In the genomic region with DNA sequence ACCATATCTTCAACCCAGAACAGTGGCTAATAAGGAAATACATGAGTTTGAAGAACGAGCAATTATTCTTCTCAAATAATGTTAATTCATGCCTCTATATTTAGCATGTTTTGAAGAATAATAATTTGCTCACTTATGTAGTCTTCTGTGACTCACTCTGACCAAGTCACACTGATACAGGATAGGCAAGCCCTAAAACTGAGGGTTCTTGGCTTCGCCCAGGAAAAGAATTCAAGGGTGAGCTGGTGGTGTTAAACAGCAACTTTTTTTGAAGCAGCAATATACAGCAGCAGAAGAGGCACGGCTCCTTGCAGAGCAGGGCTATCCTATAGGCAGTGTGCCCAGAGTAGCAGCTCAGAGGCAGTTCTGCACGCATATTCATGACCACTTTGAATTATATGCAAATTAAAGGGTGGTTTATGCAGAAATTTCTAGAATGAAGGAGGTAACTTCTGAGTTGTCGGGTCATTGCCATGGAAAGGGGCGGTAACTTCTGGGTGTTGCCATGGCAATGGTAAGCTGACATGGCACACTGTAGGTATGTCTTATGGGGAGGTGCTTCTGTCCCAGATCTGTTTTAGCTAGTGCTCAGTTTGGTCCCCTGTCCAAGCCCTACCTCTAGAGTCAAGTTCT, we compare ENCODE assay signal across 1 cellular context.
TF ChIP-seq lines count a peak whose summit lies in the region.

No MANE protein-coding gene starts in this region.

TF ChIP-seq in IMR-90, 13 proteins besides CTCF, POLR2A, EP300 and RAD21 (continued from another document):
- TF ChIP-seq, protein P1, sequence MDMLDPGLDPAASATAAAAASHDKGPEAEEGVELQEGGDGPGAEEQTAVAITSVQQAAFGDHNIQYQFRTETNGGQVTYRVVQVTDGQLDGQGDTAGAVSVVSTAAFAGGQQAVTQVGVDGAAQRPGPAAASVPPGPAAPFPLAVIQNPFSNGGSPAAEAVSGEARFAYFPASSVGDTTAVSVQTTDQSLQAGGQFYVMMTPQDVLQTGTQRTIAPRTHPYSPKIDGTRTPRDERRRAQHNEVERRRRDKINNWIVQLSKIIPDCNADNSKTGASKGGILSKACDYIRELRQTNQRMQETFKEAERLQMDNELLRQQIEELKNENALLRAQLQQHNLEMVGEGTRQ (IDR thresholded peaks at IDR 0.05; ENCODE audit: low read depth, low read length): no peak
- no peak for TF ChIP-seq MAFK (IDR thresholded peaks at IDR 0.05; ENCODE audit: low read depth, low read length)
